ENCODE assay signal across 21 cellular contexts in the genomic region with DNA sequence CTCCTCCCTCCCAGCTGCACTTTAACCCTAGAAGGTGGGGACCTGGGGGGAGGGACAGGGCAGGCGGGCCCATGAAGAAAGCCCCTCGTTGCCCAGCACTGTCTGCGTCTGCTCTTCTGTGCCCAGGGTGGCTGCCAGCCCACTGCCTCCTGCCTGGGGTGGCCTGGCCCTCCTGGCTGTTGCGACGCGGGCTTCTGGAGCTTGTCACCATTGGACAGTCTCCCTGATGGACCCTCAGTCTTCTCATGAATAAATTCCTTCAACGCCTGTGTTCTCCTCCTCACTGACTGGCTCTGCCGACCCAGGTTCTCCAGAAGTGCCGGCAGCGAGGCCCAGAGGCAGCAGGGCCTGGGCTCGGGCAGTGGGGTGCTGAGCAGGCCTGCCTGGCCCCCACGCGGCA. TPM values are rescaled to one million over a fixed set of nuclear protein-coding genes. Genes with fewer than 3 reads are reported as not detected.
A peak's percentile ranks its signal among the peaks of the same experiment; 100 is the strongest.
DNase-seq lines count a peak whose midpoint lies in the region; ATAC-seq and TF ChIP-seq lines count a peak whose summit lies in the region.
"Had no signal": no experiment of that assay in that cellular context is flagged by ENCODE, and none has a peak within 500 bp of the region (broad histone marks: within the 10 kb centered on the region; RNA-seq: fewer than 3 reads in every experiment).

No MANE protein-coding gene starts in this region.

- H4K8ac ChIP-seq in H9 (replicated peaks; ENCODE audit: insufficient read length, low read depth, low read length) (no peak overlapping the region), neuronal stem cell (ENCODE audit: low read depth, low read length) (no peak overlapping the region)

- H3K27me3 Mint-ChIP-seq in H9 (ENCODE audit: low read depth) = peaks cover 24% of the 10 kb centered on the region
- H3K27me3 Mint-ChIP-seq in naive thymus-derived CD8-positive, alpha-beta T cell = peaks cover 0 to 19% (median 5%) of the 10 kb centered on the region in 5 donors

- H3K9me3 ChIP-seq in H9 (ENCODE audit: control insufficient read depth, low read depth, low read length) (no peaks in the 10 kb centered on the region), esophagus muscularis mucosa (no peaks in the 10 kb centered on the region), neuronal stem cell (replicated peaks in 1 of 2; ENCODE audit: control insufficient read depth in 2 of 2, insufficient read depth in 1 of 2, low read depth in 1 of 2, low read length in 2 of 2) (no peaks in the 10 kb centered on the region), suprapubic skin (no peaks in the 10 kb centered on the region)
- H3K9me3 ChIP-seq: BE2C had no signal

- H3K4me2 ChIP-seq in H9 (ENCODE audit: insufficient read depth, insufficient read length, low read length) (no peak overlapping the region), neuronal stem cell (ENCODE audit: insufficient read depth, low read length, poor library complexity, severe bottlenecking) (no peak overlapping the region)
- H3K4me2 ChIP-seq: GM23338 had no signal

- no peak overlapping the region for H3K18ac ChIP-seq in H9 (ENCODE audit: insufficient read length, low read depth, low read length)
- H3K18ac ChIP-seq in neuronal stem cell (ENCODE audit: low read length) = no peak overlapping the region

- WGBS in H9 (ENCODE audit: extremely low coverage, insufficient read length, low lambda C conversion rate) = no CpG with 5 or more reads among the region's 13 CpGs
- 78% methylated on average over 13 of the region's 13 CpGs for WGBS in esophagus muscularis mucosa
- no CpG with 5 or more reads among the region's 13 CpGs for WGBS in neuronal stem cell (ENCODE audit: extremely low coverage in 2 of 2, insufficient read length in 2 of 2, insufficient replicate concordance in 1 of 2), 2 donors
- WGBS in suprapubic skin = 74% methylated on average over 12 of the region's 13 CpGs

- no peak overlapping the region for H2BK5ac ChIP-seq in H9 (ENCODE audit: insufficient read length, low read length)
- H2BK5ac ChIP-seq in neuronal stem cell (ENCODE audit: low read length) = peak overlapping the region; percentile 66

- H3K14ac ChIP-seq in H9 (ENCODE audit: insufficient read depth, low read length) (no peak overlapping the region; the same call in 1 of the 2 replicates), neuronal stem cell (ENCODE audit: low read length) (no peak overlapping the region)

- no peak overlapping the region for H4K5ac ChIP-seq in H9 (ENCODE audit: insufficient read length, low read depth, low read length)

- no peak overlapping the region for H3T11ph ChIP-seq in H9 (ENCODE audit: low read length)

- POLR2A ChIA-PET in RWPE1 (lab: Yijun Ruan, JAX; ENCODE audit: low non-redundant PET) = no interaction called here
- POLR2A ChIA-PET in naive thymus-derived CD8-positive, alpha-beta T cell (lab: Charles Lee) = interaction anchor here (0.6 to 0.7 kb wide), 2 partner anchors 68 to 72 kb away, joined by 3 to 4 read pairs; no protein-coding TSS in a partner anchor

- H3K23me2 ChIP-seq in H9 (ENCODE audit: insufficient read length, low read depth, low read length, poor library complexity, severe bottlenecking) = no peaks in the 10 kb centered on the region

- H3K9ac ChIP-seq in H9 (ENCODE audit: extremely low read depth, insufficient read length, low read length) = no peak overlapping the region
- H3K9ac ChIP-seq in neuronal stem cell (ENCODE audit: low read depth, low read length, poor library complexity) = no peak overlapping the region

- no peak overlapping the region; the same call in 1 of the 2 replicates for H3K4ac ChIP-seq in H9 (ENCODE audit: low read depth, low read length)
- no peak overlapping the region for H3K4ac ChIP-seq in neuronal stem cell (ENCODE audit: low read length)

- H2AK5ac ChIP-seq in H9 (ENCODE audit: insufficient read length, low read length) (no peak overlapping the region), neuronal stem cell (ENCODE audit: low read depth, low read length) (peak overlapping the region; percentile 26)

- H3K4me1 Mint-ChIP-seq in H9 = peaks cover 20 to 33% of the 10 kb centered on the region in 2 experiments
- H3K4me1 Mint-ChIP-seq in naive thymus-derived CD8-positive, alpha-beta T cell = peaks cover 8 to 18% (median 12%) of the 10 kb centered on the region in 4 donors

- no peak overlapping the region for H3K4me3 Mint-ChIP-seq in H9
- no peak overlapping the region for H3K4me3 Mint-ChIP-seq in naive thymus-derived CD8-positive, alpha-beta T cell
- H3K4me3 Mint-ChIP-seq: CD4-positive, CD25-positive, alpha-beta regulatory T cell; CD8-positive, alpha-beta memory T cell; GM23338 had no signal

- H3K36me3 ChIP-seq in esophagus muscularis mucosa = peaks cover 0 to 51% (median 43%) of the 10 kb centered on the region in 4 donors
- H3K36me3 ChIP-seq in neuronal stem cell (replicated peaks in 1 of 2; ENCODE audit: control insufficient read depth in 2 of 2, insufficient read depth in 2 of 2, low read length in 2 of 2) = no peaks in the 10 kb centered on the region
- peaks cover 36% of the 10 kb centered on the region for H3K36me3 ChIP-seq in suprapubic skin
- H3K36me3 ChIP-seq: BE2C had no signal

- no peak overlapping the region for H3K23ac ChIP-seq in H9 (ENCODE audit: insufficient read length, low read depth, low read length)
- H3K23ac ChIP-seq in neuronal stem cell (ENCODE audit: low read depth, low read length, poor library complexity) = peak overlapping the region; percentile 46

- H3K56ac ChIP-seq in H9 (ENCODE audit: insufficient read length, low read depth, low read length) = no peak overlapping the region

- DNase-seq in H9 (no peak), RWPE1 (ENCODE audit: low spot score) (no peak), esophagus muscularis mucosa (ENCODE audit: extremely low spot score) (no peak), neuronal stem cell (ENCODE audit: low spot score) (no peak), NCI-H128 (lab: John Stamatoyannopoulos, UW; ENCODE audit: unreplicated experiment) (no peak), globus pallidus (ENCODE audit: low spot score) (no peak), suprapubic skin (ENCODE audit: low spot score in 2 of 2) (no peak)
- no peak for DNase-seq in naive thymus-derived CD8-positive, alpha-beta T cell
- DNase-seq: ACHN; BE2C; C1 segment of cervical spinal cord; CD4-positive, CD25-positive, alpha-beta regulatory T cell; CD8-positive, alpha-beta memory T cell; COR-L47; DMS153; DMS79; GDM1; H7 had no signal

- TF ChIP-seq EP300 in esophagus muscularis mucosa (IDR thresholded peaks at IDR 0.05) (no peak), suprapubic skin (IDR thresholded peaks at IDR 0.05) (no peak)

- no peak overlapping the region for H2BK12ac ChIP-seq in H9 (ENCODE audit: insufficient read length, low read depth, low read length)
- H2BK12ac ChIP-seq in neuronal stem cell (ENCODE audit: low read length) = no peak overlapping the region

- H2BK15ac ChIP-seq in H9 (ENCODE audit: low read depth, low read length) (no peak overlapping the region), neuronal stem cell (ENCODE audit: low read length) (no peak overlapping the region)

- TF ChIP-seq CTCF in H9 (conservative IDR thresholded peaks at IDR 0.05) = no peak
- no peak for TF ChIP-seq CTCF in RWPE1 (conservative IDR thresholded peaks at IDR 0.05; ENCODE audit: low read depth)
- TF ChIP-seq CTCF in esophagus muscularis mucosa (IDR thresholded peaks at IDR 0.05) = no peak
- TF ChIP-seq CTCF in suprapubic skin (IDR thresholded peaks at IDR 0.05) = no peak

- TF ChIP-seq POLR2A in esophagus muscularis mucosa (IDR thresholded peaks at IDR 0.05; ENCODE audit: low read depth) = no peak
- no peak for TF ChIP-seq POLR2A in suprapubic skin (IDR thresholded peaks at IDR 0.05)

- H4K91ac ChIP-seq in H9 (ENCODE audit: insufficient read length, low read depth, low read length) (peak overlapping the region; percentile 33), neuronal stem cell (ENCODE audit: low read depth, low read length, poor library complexity) (no peak overlapping the region)

- H3K4me3 ChIP-seq in esophagus muscularis mucosa (no peak overlapping the region), neuronal stem cell (ENCODE audit: low read length in 2 of 2) (no peak overlapping the region), suprapubic skin (no peak overlapping the region)
- H3K4me3 ChIP-seq: GM23338 had no signal

- H3K27me3 ChIP-seq in H9 (ENCODE audit: insufficient read depth, low read length) (peaks cover 2% of the 10 kb centered on the region; the same call in 1 of the 2 replicates), esophagus muscularis mucosa (peaks cover 0 to 12% (median 3%) of the 10 kb centered on the region in 4 donors), neuronal stem cell (ENCODE audit: control insufficient read depth in 3 of 3, insufficient read depth in 3 of 3, low read depth in 1 of 3, low read length in 3 of 3) (peaks cover 0 to 15% (median 6%) of the 10 kb centered on the region in 3 experiments), suprapubic skin (peaks cover 3% of the 10 kb centered on the region)
- H3K27me3 ChIP-seq: BE2C had no signal

- H3K4me1 ChIP-seq in H9 (ENCODE audit: insufficient read depth, low read length) = no peaks in the 10 kb centered on the region
- peaks cover 16 to 63% (median 44%) of the 10 kb centered on the region in 4 donors for H3K4me1 ChIP-seq in esophagus muscularis mucosa
- peaks cover 1 to 20% of the 10 kb centered on the region in 2 donors for H3K4me1 ChIP-seq in neuronal stem cell (ENCODE audit: control insufficient read depth in 2 of 2, insufficient read depth in 1 of 2, low read depth in 1 of 2, low read length in 2 of 2)
- H3K4me1 ChIP-seq in suprapubic skin = peaks cover 16% of the 10 kb centered on the region
- H3K4me1 ChIP-seq: BE2C had no signal

- H2AFZ ChIP-seq in H9 (ENCODE audit: low read length) (no peak overlapping the region), neuronal stem cell (ENCODE audit: low read length) (no peak overlapping the region)
- H2AFZ ChIP-seq: GM23338 had no signal

- H2BK20ac ChIP-seq in H9 (ENCODE audit: low read depth, low read length, poor library complexity, severe bottlenecking) = no peak overlapping the region

- H3K27ac ChIP-seq in H9 (ENCODE audit: insufficient read length, low read depth, low read length) (no peak overlapping the region), RWPE1 (peak overlapping the region; percentile 43; the same call in 1 of the 2 replicates), esophagus muscularis mucosa (replicated peaks in 1 of 4) (peak overlapping the region; percentile 36 to 72 (median 60)), neuronal stem cell (replicated peaks; ENCODE audit: low read length) (no peak overlapping the region), suprapubic skin (no peak overlapping the region)

- H3K36me3 Mint-ChIP-seq in H9 (ENCODE audit: insufficient read depth in 1 of 3, low read depth in 3 of 3) = no peaks in the 10 kb centered on the region
- peaks cover 0 to 2% (median 0%) of the 10 kb centered on the region in 3 donors for H3K36me3 Mint-ChIP-seq in naive thymus-derived CD8-positive, alpha-beta T cell
- H3K36me3 Mint-ChIP-seq: CD4-positive, CD25-positive, alpha-beta regulatory T cell had no signal

- no peaks in the 10 kb centered on the region for H3K79me2 ChIP-seq in H9 (ENCODE audit: insufficient read depth, low read length)

- H2BK120ac ChIP-seq in H9 (ENCODE audit: low read depth, low read length, poor library complexity, severe bottlenecking) = no peak overlapping the region
- no peak overlapping the region for H2BK120ac ChIP-seq in neuronal stem cell (ENCODE audit: low read depth, low read length)

- H3K79me1 ChIP-seq in H9 (ENCODE audit: insufficient read depth, low read depth, low read length, poor library complexity, severe bottlenecking) (no peaks in the 10 kb centered on the region), neuronal stem cell (ENCODE audit: low read depth, low read length) (no peaks in the 10 kb centered on the region)

- no peaks in the 10 kb centered on the region for H4K20me1 ChIP-seq in H9 (ENCODE audit: control insufficient read depth, insufficient read depth, insufficient read length)

- CTCF ChIA-PET in RWPE1 (lab: Yijun Ruan, JAX) = interaction anchor here (0.6 to 1.1 kb wide), 2 partner anchors 162 to 874 kb away, joined by 3 read pairs; no protein-coding TSS in a partner anchor

- H3K9me3 Mint-ChIP-seq in H9 = no peaks in the 10 kb centered on the region
- no peaks in the 10 kb centered on the region for H3K9me3 Mint-ChIP-seq in naive thymus-derived CD8-positive, alpha-beta T cell
- H3K9me3 Mint-ChIP-seq: CD4-positive, CD25-positive, alpha-beta regulatory T cell; CD8-positive, alpha-beta memory T cell; GM23338 had no signal

- H3K27ac Mint-ChIP-seq in H9 = peak overlapping the region in 1 of 3 experiments; percentile 85; a peak in 1 of 7 replicates
- peak overlapping the region in 1 of 10 donors; percentile 81 for H3K27ac Mint-ChIP-seq in naive thymus-derived CD8-positive, alpha-beta T cell
- H3K27ac Mint-ChIP-seq: CD8-positive, alpha-beta memory T cell; GM23338 had no signal

- intact Hi-C loops in esophagus muscularis mucosa (cut with DNase I) = no loop called here

- no peak for ATAC-seq in naive thymus-derived CD8-positive, alpha-beta T cell
- ATAC-seq: GM23338 had no signal

RNA-seq across cellular contexts. Expression of gene HTR6, which starts 6.5 kb away (rescaled TPM):
- total RNA-seq in H9 (2021) (0.29 and 0.37 TPM in 2 replicates), esophagus muscularis mucosa (not detected), suprapubic skin (1 to 10 TPM in 1 of 4 donors, under 1 TPM in 1, not detected in 2; 0.23 to 2.4 TPM)
- 0.26 TPM for polyA plus RNA-seq in neuronal stem cell (2013, experiment 1 of 2)
- polyA plus RNA-seq in neuronal stem cell (2013, experiment 2 of 2) = 0.18 TPM
- total RNA-seq in naive thymus-derived CD8-positive, alpha-beta T cell = not detected
- under 1 TPM in 2 of 3 donors, not detected in 1; 0.20 to 0.38 TPM for polyA plus RNA-seq in naive thymus-derived CD8-positive, alpha-beta T cell
- total RNA-seq: CD4-positive, CD25-positive, alpha-beta regulatory T cell; CD8-positive, alpha-beta memory T cell; Daoy; HT-29 had no signal
- polyA plus RNA-seq: CD8-positive, alpha-beta memory T cell had no signal

RNA-seq across cellular contexts. Expression of gene NBL1, which starts 14.1 kb away (rescaled TPM):
- total RNA-seq in H9 (2021) (6.1 and 6.4 TPM in 2 replicates), esophagus muscularis mucosa (100 to 1,000 TPM; 194 to 469 (median 307) TPM), suprapubic skin (100 to 1,000 TPM; 144 to 197 (median 167) TPM)
- 21.8 TPM for polyA plus RNA-seq in neuronal stem cell (2013, experiment 1 of 2)
- 20.7 TPM for polyA plus RNA-seq in neuronal stem cell (2013, experiment 2 of 2)
- total RNA-seq in naive thymus-derived CD8-positive, alpha-beta T cell = 10 to 100 TPM; 17.6 to 19.3 TPM
- 10 to 100 TPM in 1 of 3 donors, 1 to 10 TPM in 2; 7.7 to 14.0 (median 8.6) TPM for polyA plus RNA-seq in naive thymus-derived CD8-positive, alpha-beta T cell

Comparison
In these comparisons a context has a peak if more than half of its experiments do, and no peak if none do; other contexts are left out.
1. H3K27ac ChIP-seq: peak in RWPE1 (single experiment) and esophagus muscularis mucosa (4 of 4); none in H9 (single experiment), neuronal stem cell (single experiment) and suprapubic skin (single experiment).
2. RNA of gene NBL1, which starts 14.1 kb away (total RNA-seq): 194 to 469 TPM in esophagus muscularis mucosa and 144 to 197 TPM in suprapubic skin; 17.6 to 19.3 TPM in naive thymus-derived CD8-positive, alpha-beta T cell and 6.1 to 6.4 TPM in H9; every median in the first group is over 4 times any median in the second.